ENCODE assay signal across 28 cellular contexts in the genomic region with DNA sequence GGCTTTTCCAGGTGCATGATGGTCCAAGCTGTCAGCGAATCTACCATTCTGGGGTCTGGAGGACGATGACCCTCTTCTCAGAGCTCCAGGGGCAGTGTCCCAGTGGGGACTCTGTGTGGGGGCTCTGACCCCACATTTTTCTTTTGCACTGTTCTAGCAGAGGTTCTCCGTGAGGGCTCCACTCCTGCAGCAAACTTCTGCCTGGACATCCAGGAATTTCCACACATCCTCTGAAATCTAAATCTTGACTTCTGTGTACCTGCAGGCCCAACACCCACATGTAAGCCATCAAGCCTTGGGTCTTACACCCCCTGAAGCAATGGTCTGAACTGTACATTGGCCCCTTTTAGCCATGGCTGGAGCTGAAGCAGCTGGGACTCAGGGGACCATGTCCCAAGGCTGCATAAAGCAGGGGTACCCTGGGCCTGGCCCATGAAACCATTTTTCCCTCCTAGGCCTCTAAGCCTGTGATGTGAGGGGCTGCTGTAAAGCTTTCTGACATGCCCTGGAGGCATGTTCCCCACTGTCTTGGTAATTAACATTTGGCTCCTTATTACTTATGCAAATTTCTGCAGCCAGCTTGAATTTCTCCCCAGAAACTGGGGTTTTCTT.
"Had no signal": no experiment of that assay in that cellular context is flagged by ENCODE, and none has a peak within 500 bp of the region (broad histone marks: within the 10 kb centered on the region; RNA-seq: fewer than 3 reads in every experiment).

No MANE protein-coding gene starts in this region.

- H3K4me1 Mint-ChIP-seq: endodermal cell had no signal

- H3K4me3 Mint-ChIP-seq: dendritic cell treated with granulocyte-macrophage colony-stimulating factor and Interleukin-4, amounts not matched to agents 40 ng/mL and 50 ng/mL, for 4 days; effector memory CD8-positive, alpha-beta T cell; endodermal cell had no signal

- H3K4me1 ChIP-seq: colonic mucosa, esophagus squamous epithelium, gastrocnemius medialis, gastroesophageal sphincter, heart left ventricle, heart right ventricle had no signal

- H3K27ac Mint-ChIP-seq: dendritic cell treated with granulocyte-macrophage colony-stimulating factor and Interleukin-4, amounts not matched to agents 40 ng/mL and 50 ng/mL, for 4 days; effector memory CD8-positive, alpha-beta T cell; endodermal cell had no signal

- DNase-seq: colonic mucosa; cortex of kidney; dermis blood vessel endothelial cell; dorsolateral prefrontal cortex; effector CD4-positive, alpha-beta T cell; effector CD8-positive, alpha-beta T cell; effector memory CD4-positive, alpha-beta T cell; effector memory CD8-positive, alpha-beta T cell; endodermal cell; erythroblast; esophagus squamous epithelium; foreskin fibroblast; foreskin melanocyte; gastrocnemius medialis; glutamatergic neuron; head of caudate nucleus; heart left ventricle; heart right ventricle had no signal

- H3K27ac ChIP-seq: colonic mucosa, coronary artery, dorsolateral prefrontal cortex, epithelial cell of prostate, esophagus muscularis mucosa, esophagus squamous epithelium, gastrocnemius medialis, gastroesophageal sphincter, heart left ventricle, heart right ventricle had no signal

- H3K9me3 ChIP-seq: colonic mucosa had no signal

- FAIRE-seq: colon, endometrium, endothelial cell of umbilical vein, frontal cortex had no signal

- H3K27me3 Mint-ChIP-seq: dendritic cell treated with granulocyte-macrophage colony-stimulating factor and Interleukin-4, amounts not matched to agents 40 ng/mL and 50 ng/mL, for 4 days had no signal

- H3K27me3 ChIP-seq: colonic mucosa, esophagus squamous epithelium, gastrocnemius medialis, heart left ventricle had no signal

- ATAC-seq: effector memory CD8-positive, alpha-beta T cell; esophagus mucosa; gastrocnemius medialis; gastroesophageal sphincter; heart left ventricle; heart right ventricle had no signal

- H3K36me3 ChIP-seq: colonic mucosa, esophagus muscularis mucosa, esophagus squamous epithelium, gastrocnemius medialis, gastroesophageal sphincter, heart left ventricle, heart right ventricle had no signal

- H3K4me3 ChIP-seq: colonic mucosa, coronary artery, dorsolateral prefrontal cortex, esophagus muscularis mucosa, esophagus squamous epithelium, gastrocnemius medialis, gastroesophageal sphincter, heart left ventricle, heart right ventricle had no signal
